ENCODE assay signal across 8 cellular contexts in the genomic region with DNA sequence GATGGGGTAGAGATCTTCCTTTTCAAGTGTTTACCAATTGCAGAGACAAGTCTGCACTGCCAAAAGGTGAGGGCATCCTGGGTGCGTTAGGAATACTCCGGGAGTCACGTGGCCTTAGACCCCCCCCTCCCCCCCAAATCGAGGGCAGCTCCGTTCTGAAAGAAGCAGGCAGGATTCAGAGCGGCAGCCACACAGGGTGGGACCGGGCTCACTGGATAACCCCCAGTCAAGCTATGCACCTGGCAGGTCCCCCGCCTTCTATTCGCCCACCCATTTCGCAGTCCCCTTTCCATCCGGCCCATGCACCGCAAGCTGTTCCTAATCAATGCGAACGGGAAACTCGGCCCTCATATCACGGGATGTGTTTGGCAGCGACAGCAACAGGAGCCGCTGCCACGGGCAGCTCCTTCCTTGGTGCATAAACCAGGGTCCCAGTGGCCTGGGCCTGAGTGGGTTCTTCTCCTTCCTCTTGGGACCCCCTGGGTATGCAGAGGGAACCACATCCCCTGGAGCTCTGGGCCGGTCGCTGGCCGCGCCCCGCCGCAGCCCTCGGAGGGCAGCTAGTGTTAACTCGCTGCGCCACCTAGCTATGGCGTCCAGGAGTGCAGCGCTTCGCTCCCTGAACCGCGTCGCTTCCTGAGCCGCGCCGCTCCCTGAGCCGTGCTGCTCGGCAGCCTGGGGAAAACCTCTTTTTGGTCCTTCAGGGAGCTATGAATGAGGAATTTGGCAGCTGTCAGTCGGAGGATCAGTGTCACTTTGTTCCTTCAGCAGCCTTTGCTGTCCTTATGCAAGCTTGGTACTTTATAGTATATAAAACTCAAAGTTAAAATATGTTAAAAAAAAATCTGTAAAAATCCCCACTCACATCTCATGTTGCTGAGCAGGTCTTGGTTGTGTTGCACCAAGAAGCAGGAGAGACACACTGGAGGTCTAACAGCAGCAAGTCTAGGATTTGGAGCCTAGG. TPM values are rescaled to one million over a fixed set of nuclear protein-coding genes. Genes with fewer than 3 reads are reported as not detected.
DNase-seq lines count a peak whose midpoint lies in the region; ATAC-seq, FAIRE-seq and TF ChIP-seq lines count a peak whose summit lies in the region.

No MANE protein-coding gene starts in this region.

- H3K27me3 ChIP-seq in SU-DHL-6 (ENCODE audit: low read length) (no peaks in the 10 kb centered on the region), osteoblast (ENCODE audit: insufficient read depth, low read length) (no peaks in the 10 kb centered on the region)

- H3K27ac Mint-ChIP-seq in activated naive CD8-positive, alpha-beta T cell treated with anti-CD3 and anti-CD28 coated beads, Interleukin-2, amount 10 ng/mL, durations not matched to agents 7 days and 5 days = no peak overlapping the region

- WGBS in A549 (ENCODE audit: missing lambda C conversion rate) = 7% methylated on average over 5 of the region's 40 CpGs

- intact Hi-C loops in head of caudate nucleus (cut with DNase I) = loop anchor here (5.0 kb wide), 1 partner anchor 34 kb away; no protein-coding TSS in a partner anchor

- DNase-seq in A549 (ENCODE audit: low read depth in 1 of 2, low spot score in 1 of 2) (peak; percentile 68 to 73), NCI-H1048 (lab: John Stamatoyannopoulos, UW) (peak; percentile 53), head of caudate nucleus (peak; percentile 75 to 97 (median 91)), osteoblast (ENCODE audit: insufficient read length, low spot score, missing footprints) (peak; percentile 98)
- DNase-seq in activated naive CD8-positive, alpha-beta T cell treated with anti-CD3 and anti-CD28 coated beads, Interleukin-2, amount 10 ng/mL, durations not matched to agents 7 days and 5 days = peak; percentile 87

- H4K20me1 ChIP-seq in SU-DHL-6 (ENCODE audit: low read depth, low read length) = no peaks in the 10 kb centered on the region
- peaks cover 35% of the 10 kb centered on the region for H4K20me1 ChIP-seq in osteoblast (ENCODE audit: insufficient read depth, low read length)

- peak overlapping the region; percentile 79 for H3K4me3 Mint-ChIP-seq in activated naive CD8-positive, alpha-beta T cell treated with anti-CD3 and anti-CD28 coated beads, Interleukin-2, amount 10 ng/mL, durations not matched to agents 7 days and 5 days

- CTCF ChIA-PET in A549 (lab: Yijun Ruan, JAX) = interaction anchor here (0.6 to 9.6 kb wide), 37 partner anchors 9 to 119 kb away, joined by 3 to 127 read pairs (median 7); a partner anchor contains a TSS

- TF ChIP-seq RAD21 in A549 (conservative IDR thresholded peaks at IDR 0.05 in 1 of 2, IDR thresholded peaks at IDR 0.05 in 1 of 2) = peak; percentile 77 to 82

- peaks cover 10% of the 10 kb centered on the region for H3K4me1 Mint-ChIP-seq in activated naive CD8-positive, alpha-beta T cell treated with anti-CD3 and anti-CD28 coated beads, Interleukin-2, amount 10 ng/mL, durations not matched to agents 7 days and 5 days

- H3K79me2 ChIP-seq in SU-DHL-6 (ENCODE audit: insufficient read depth, low read length) (no peaks in the 10 kb centered on the region), osteoblast (ENCODE audit: insufficient read depth, low read length) (peaks cover 97% of the 10 kb centered on the region)

- H3K9me3 ChIP-seq in A549 (no peaks in the 10 kb centered on the region), SU-DHL-6 (ENCODE audit: insufficient read depth, low read length) (no peaks in the 10 kb centered on the region), osteoblast (ENCODE audit: low read depth, low read length) (no peaks in the 10 kb centered on the region)

- H2AFZ ChIP-seq in SU-DHL-6 (ENCODE audit: low read depth, low read length, severe bottlenecking) (peak overlapping the region; percentile 63), osteoblast (ENCODE audit: low read length) (peak overlapping the region; percentile 80)

- peaks cover 21% of the 10 kb centered on the region for H3K27me3 Mint-ChIP-seq in activated naive CD8-positive, alpha-beta T cell treated with anti-CD3 and anti-CD28 coated beads, Interleukin-2, amount 10 ng/mL, durations not matched to agents 7 days and 5 days

- no peaks in the 10 kb centered on the region for H3K36me3 Mint-ChIP-seq in activated naive CD8-positive, alpha-beta T cell treated with anti-CD3 and anti-CD28 coated beads, Interleukin-2, amount 10 ng/mL, durations not matched to agents 7 days and 5 days

- H3K27ac ChIP-seq in A549 (peak overlapping the region; percentile 85 to 89), SU-DHL-6 (ENCODE audit: low read depth, low read length) (no peak overlapping the region), osteoblast (ENCODE audit: low read depth, low read length) (peak overlapping the region; percentile 69), temporal lobe (ENCODE audit: low read depth, low read length) (peak overlapping the region; percentile 100)

- TF ChIP-seq CTCF in A549 (IDR thresholded peaks at IDR 0.05) = peak; percentile 78
- TF ChIP-seq CTCF in SU-DHL-6 (IDR thresholded peaks at IDR 0.05; ENCODE audit: insufficient read depth, low read length, poor library complexity, severe bottlenecking) = peak; percentile 85
- peak; percentile 94 for TF ChIP-seq CTCF in osteoblast (IDR thresholded peaks at IDR 0.05; ENCODE audit: extremely low read depth, low read depth, low read length)

- TF ChIP-seq EP300 in A549 (IDR thresholded peaks at IDR 0.05) = no peak

- H3K9ac ChIP-seq in SU-DHL-6 (ENCODE audit: low read length) = no peak overlapping the region

- no peaks in the 10 kb centered on the region for H3K9me3 Mint-ChIP-seq in activated naive CD8-positive, alpha-beta T cell treated with anti-CD3 and anti-CD28 coated beads, Interleukin-2, amount 10 ng/mL, durations not matched to agents 7 days and 5 days

- H3K4me2 ChIP-seq in A549 (peak overlapping the region; percentile 99), SU-DHL-6 (ENCODE audit: low read depth, low read length, poor library complexity, severe bottlenecking) (peak overlapping the region; percentile 41), osteoblast (ENCODE audit: insufficient read depth, low read length) (peak overlapping the region; percentile 89)

- no peaks in the 10 kb centered on the region for H3F3A ChIP-seq in SU-DHL-6 (ENCODE audit: insufficient read depth)

- no peaks in the 10 kb centered on the region for H3K9me2 ChIP-seq in SU-DHL-6 (replicated peaks; ENCODE audit: insufficient read depth, low read length)

- peak; percentile 23 for FAIRE-seq in A549 (lab: Jason Lieb, UNC)

- peak; percentile 94 to 97 for ATAC-seq in A549
- peak; percentile 69 for ATAC-seq in GM18520 (IDR thresholded peaks at IDR 0.05; ENCODE audit: unreplicated experiment)
- ATAC-seq in activated naive CD8-positive, alpha-beta T cell treated with anti-CD3 and anti-CD28 coated beads, Interleukin-2, amount 10 ng/mL, durations not matched to agents 7 days and 5 days (ENCODE audit: low read depth) = peak; percentile 92

- H3K4me1 ChIP-seq in A549 = peaks cover 11% of the 10 kb centered on the region; the same call in 2 of the 3 replicates
- H3K4me1 ChIP-seq in osteoblast (ENCODE audit: insufficient read depth, low read length) = peaks cover 57% of the 10 kb centered on the region

- TF ChIP-seq POLR2A in A549 (IDR thresholded peaks at IDR 0.05; ENCODE audit: low read length) = no peak; the same call in 1 of the 2 replicates

- POLR2A ChIA-PET in A549 (lab: Yijun Ruan, JAX) = interaction anchor here (0.7 to 1.5 kb wide), 5 partner anchors 8 to 83 kb away, joined by 3 to 10 read pairs (median 5); no protein-coding TSS in a partner anchor
- POLR2A ChIA-PET in activated naive CD8-positive, alpha-beta T cell treated with anti-CD3 and anti-CD28 coated beads, Interleukin-2, amount 10 ng/mL, durations not matched to agents 7 days and 5 days (lab: Charles Lee) = interaction anchor here (0.6 to 2.2 kb wide), 2 partner anchors 76 to 94 kb away, joined by 4 to 7 read pairs; no protein-coding TSS in a partner anchor

- H3K4me3 ChIP-seq in A549 (peak overlapping the region; percentile 53), SU-DHL-6 (ENCODE audit: insufficient read depth, low read length, poor library complexity, severe bottlenecking) (no peak overlapping the region), osteoblast (ENCODE audit: insufficient read depth, low read length) (peak overlapping the region; percentile 69)

- H3K36me3 ChIP-seq in SU-DHL-6 (ENCODE audit: low read length) (no peaks in the 10 kb centered on the region), osteoblast (ENCODE audit: insufficient read depth, low read length) (peaks cover 3% of the 10 kb centered on the region)

TF ChIP-seq in A549, 52 proteins besides CTCF, POLR2A, EP300 and RAD21 (continues in another document):
- 0 out of 5 replicates have a peak, but pooled peaks of 1 of the 2 experiments have one; percentile 16 for TF ChIP-seq JUN (IDR thresholded peaks at IDR 0.05)
- no peak for TF ChIP-seq TFCP2L1 (CRISPR knock-in tag; IDR thresholded peaks at IDR 0.05)

RNA-seq across cellular contexts. Expression of a gene that starts 41.4 kb away (rescaled TPM):
- 0.08 and 0.26 TPM in 2 replicates for polyA plus RNA-seq in A549 (2011; rRNA removed)
- polyA plus RNA-seq in A549 (2012; cell fraction: cytosol; rRNA removed) = 0.50 and 0.82 TPM in 2 replicates
- polyA plus RNA-seq in A549 (2012; cell fraction: nucleus; rRNA removed) = 0.66 and 1.2 TPM in 2 replicates
- polyA plus RNA-seq in A549 (2017; fragmentation: RNase III; extraction: RNeasy Plus Mini Kit Qiagen cat#74134 plus additional on column Dnase treatment) = 0.30 to 0.82 TPM (median 0.39 TPM) in 3 replicates
- polyA minus RNA-seq in A549 (2011; rRNA and poly(A)+ RNA removed) = 0.15 and 0.21 TPM in 2 replicates
- total RNA-seq in activated naive CD8-positive, alpha-beta T cell treated with anti-CD3 and anti-CD28 coated beads, Interleukin-2, amount 10 ng/mL, durations not matched to agents 7 days and 5 days = 1 to 10 TPM; 3.7 TPM
- total RNA-seq in osteoblast = 0.29 and 0.36 TPM in 2 replicates
- total RNA-seq in temporal lobe = 1.2 TPM

RNA-seq across cellular contexts. Expression of a gene that starts 55.3 kb away (rescaled TPM):
- 16.3 and 18.2 TPM in 2 replicates for polyA plus RNA-seq in A549 (2011; rRNA removed)
- polyA plus RNA-seq in A549 (2012; cell fraction: cytosol; rRNA removed) = 57.5 and 67.4 TPM in 2 replicates
- polyA plus RNA-seq in A549 (2012; cell fraction: nucleus; rRNA removed) = 388 and 458 TPM in 2 replicates
- 29.8 to 40.2 TPM (median 35.2 TPM) in 3 replicates for polyA plus RNA-seq in A549 (2017; fragmentation: RNase III; extraction: RNeasy Plus Mini Kit Qiagen cat#74134 plus additional on column Dnase treatment)
- 16.9 and 24.9 TPM in 2 replicates for polyA minus RNA-seq in A549 (2011; rRNA and poly(A)+ RNA removed)
- 10 to 100 TPM; 54.3 to 55.8 TPM for total RNA-seq in activated naive CD8-positive, alpha-beta T cell treated with anti-CD3 and anti-CD28 coated beads, Interleukin-2, amount 10 ng/mL, durations not matched to agents 7 days and 5 days
- total RNA-seq in osteoblast = 18.6 and 29.7 TPM in 2 replicates
- total RNA-seq in temporal lobe = 14.3 TPM

RNA-seq across cellular contexts. Expression of a gene that starts 56.8 kb away (rescaled TPM):
- 26.1 and 30.0 TPM in 2 replicates for polyA plus RNA-seq in A549 (2011; rRNA removed)
- polyA plus RNA-seq in A549 (2012; cell fraction: cytosol; rRNA removed) = 117 and 155 TPM in 2 replicates
- polyA plus RNA-seq in A549 (2012; cell fraction: nucleus; rRNA removed) = 158 and 206 TPM in 2 replicates
- 32.4 to 39.8 TPM (median 37.9 TPM) in 3 replicates for polyA plus RNA-seq in A549 (2017; fragmentation: RNase III; extraction: RNeasy Plus Mini Kit Qiagen cat#74134 plus additional on column Dnase treatment)
- polyA minus RNA-seq in A549 (2011; rRNA and poly(A)+ RNA removed) = 20.0 and 30.9 TPM in 2 replicates
- 10 to 100 TPM; 56.3 to 57.2 TPM for total RNA-seq in activated naive CD8-positive, alpha-beta T cell treated with anti-CD3 and anti-CD28 coated beads, Interleukin-2, amount 10 ng/mL, durations not matched to agents 7 days and 5 days
- total RNA-seq in osteoblast = 53.9 and 62.5 TPM in 2 replicates
- 11.6 TPM for total RNA-seq in temporal lobe

Comparison
In these comparisons a context has a peak if more than half of its experiments do, and no peak if none do; other contexts are left out.
1. H3K4me2 ChIP-seq: peak in every context shown above with its lines; median percentile 99 in A549; 89 in osteoblast; 41 in SU-DHL-6.